25 cellular contexts compared by ENCODE assay signal in genomic region chr14:105207996-105208737, GRCh38.
"Had no signal": no experiment of that assay in that cellular context is flagged by ENCODE, and none has a peak within 500 bp of the region (broad histone marks: within the 10 kb centered on the region; RNA-seq: fewer than 3 reads in every experiment).

No MANE protein-coding gene starts in this region.

- H3K27ac ChIP-seq: breast epithelium, esophagus muscularis mucosa, foreskin keratinocyte, parathyroid adenoma, psoas muscle, suprapubic skin, tibial artery had no signal

- ATAC-seq: activated naive CD8-positive, alpha-beta T cell treated with anti-CD3 and anti-CD28 coated beads, Interleukin-2, amount 50 U/mL, for 24 hours; foreskin keratinocyte; psoas muscle had no signal

- H2AFZ ChIP-seq: parathyroid adenoma had no signal

- H3K9ac ChIP-seq: parathyroid adenoma had no signal

- H3K27me3 ChIP-seq: breast epithelium, esophagus muscularis mucosa, suprapubic skin had no signal

- H3K4me3 ChIP-seq: breast epithelium, esophagus muscularis mucosa, psoas muscle, suprapubic skin, tibial artery had no signal

- H3K9me3 ChIP-seq: breast epithelium, esophagus muscularis mucosa, psoas muscle, suprapubic skin, tibial artery had no signal

- DNase-seq: activated CD4-positive, alpha-beta memory T cell treated with anti-CD3 and anti-CD28 coated beads for 36 hours; activated CD4-positive, alpha-beta T cell treated with anti-CD3 and anti-CD28 coated beads, Interleukin-2, amount 10 ng/mL, durations not matched to agents 24 days and 14 days; activated CD4-positive, CD25-positive, alpha-beta regulatory T cell treated with anti-CD3 and anti-CD28 coated beads, Interleukin-2, amount 50 U/mL, for 72 hours; activated CD8-positive, alpha-beta memory T cell treated with anti-CD3 and anti-CD28 coated beads, Interleukin-2, amount 50 U/mL, for 4 hours; activated effector memory CD4-positive, alpha-beta T cell treated with anti-CD3 and anti-CD28 coated beads, Interleukin-2, amount 50 U/mL, for 16 hours; activated naive CD4-positive, alpha-beta T cell treated with anti-CD3 and anti-CD28 coated beads, Interleukin-2, amount 10 ng/mL, durations not matched to agents 7 days and 5 days; activated naive CD8-positive, alpha-beta T cell treated with anti-CD3 and anti-CD28 coated beads, Interleukin-2, amount 50 U/mL, for 24 hours; activated T-cell treated with anti-CD3 and anti-CD28 coated beads, Interleukin-2, amount 50 U/mL, for 1 hour; amygdala; dermis blood vessel endothelial cell; effector CD4-positive, alpha-beta T cell; foreskin keratinocyte; naive B cell; nephron progenitor cell; nucleus accumbens; psoas muscle; stimulated activated CD4-positive, alpha-beta T cell treated with anti-CD3 and anti-CD28 coated beads, Interleukin-15, amount 100 ng/mL, for 24 hours; stimulated activated CD4-positive, alpha-beta T cell treated with anti-CD3 and anti-CD28 coated beads, Interleukin-2, amount 100 ng/mL, for 24 hours; stimulated activated naive CD4-positive, alpha-beta T cell; T-helper 2 cell; tibial artery had no signal

- H3K4me1 ChIP-seq: foreskin keratinocyte had no signal

- H3K36me3 ChIP-seq: breast epithelium had no signal
